24 cellular contexts compared by ENCODE assay signal in the genomic region with DNA sequence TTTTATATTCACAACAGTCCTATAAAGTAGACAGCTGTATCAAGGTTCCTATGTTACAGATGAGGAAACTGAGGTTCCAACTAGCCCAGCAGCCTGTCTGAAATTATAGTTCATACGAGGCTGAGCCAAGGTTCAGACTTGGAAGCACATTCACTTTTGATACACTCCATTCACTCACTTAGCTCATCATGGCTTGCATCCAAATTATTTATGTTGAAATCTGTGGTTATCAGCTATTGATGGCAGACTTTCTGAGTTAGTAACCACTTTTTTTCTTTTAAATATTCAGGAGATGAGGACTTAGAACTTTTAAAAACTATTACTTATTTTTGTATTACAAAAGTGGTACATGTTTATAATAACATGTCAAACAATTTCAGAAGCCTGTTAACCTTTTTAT.
"Had no signal": no experiment of that assay in that cellular context is flagged by ENCODE, and none has a peak within 500 bp of the region (broad histone marks: within the 10 kb centered on the region; RNA-seq: fewer than 3 reads in every experiment).

No MANE protein-coding gene starts in this region.

- H3K27me3 ChIP-seq: neural progenitor cell, sigmoid colon, testis, tibial artery had no signal

- DNase-seq: effector memory CD8-positive, alpha-beta T cell; hypothalamus; immature natural killer cell; islet precursor cell; kidney glomerular epithelial cell; left colon; left ventricle myocardium superior; lower lobe of right lung; mucosa of descending colon; naive B cell; sigmoid colon; spleen; stimulated activated CD4-positive, alpha-beta T cell treated with anti-CD3 and anti-CD28 coated beads, Interleukin-4, amount 100 ng/mL, for 4 hours; stimulated activated naive CD8-positive, alpha-beta T cell treated with anti-CD3 and anti-CD28 coated beads, Interleukin-15, Interleukin-2, amounts not matched to agents 100 U/mL and 50 U/mL, for 24 hours; substantia nigra; testis; tibial artery had no signal

- H3K4me3 ChIP-seq: coronary artery, lower lobe of right lung, mucosa of descending colon, neural progenitor cell, right atrium auricular region, sigmoid colon, skin epidermis, spleen, testis, tibial artery had no signal

- ATAC-seq: effector memory CD8-positive, alpha-beta T cell; left colon; left ventricle myocardium superior; lower lobe of right lung; mucosa of descending colon; stimulated activated memory B cell treated with anti-CD40 and anti-IgM and Interleukin-4, amounts not matched to agents 10 μg/mL and 1 μg/mL and 100 μg/mL, for 72 hours; stimulated activated naive CD8-positive, alpha-beta T cell treated with anti-CD3 and anti-CD28 coated beads, Interleukin-15, Interleukin-2, amounts not matched to agents 100 U/mL and 50 U/mL, for 24 hours had no signal

- FAIRE-seq: endometrium, frontal cortex had no signal

- H3K36me3 ChIP-seq: lower lobe of right lung, neural progenitor cell, right atrium auricular region, sigmoid colon, spleen, tibial artery had no signal
